9 cellular contexts compared by ENCODE assay signal in genomic region chr1:54402896-54403295, GRCh38. TPM values are rescaled to one million over a fixed set of nuclear protein-coding genes. Genes with fewer than 3 reads are reported as not detected.
DNase-seq lines count a peak whose midpoint lies in the region; ATAC-seq and TF ChIP-seq lines count a peak whose summit lies in the region.
"Had no signal": no experiment of that assay in that cellular context is flagged by ENCODE, and none has a peak within 500 bp of the region (broad histone marks: within the 10 kb centered on the region; RNA-seq: fewer than 3 reads in every experiment).

No MANE protein-coding gene starts in this region.

- H3K4me2 ChIP-seq in DND-41 (ENCODE audit: insufficient read depth, low read length) (peak overlapping the region; percentile 68), Loucy (ENCODE audit: low read depth, low read length, poor library complexity, severe bottlenecking) (peak overlapping the region; percentile 98)

- H3K4me1 ChIP-seq in DND-41 (ENCODE audit: insufficient read depth, low read length) (peaks cover 50% of the 10 kb centered on the region), Loucy (ENCODE audit: insufficient read depth, low read length, poor library complexity, severe bottlenecking) (peaks cover 52% of the 10 kb centered on the region)

- no peaks in the 10 kb centered on the region for H3F3A ChIP-seq in Loucy (ENCODE audit: low read depth)

- peaks cover 17 to 38% of the 10 kb centered on the region in 2 donors for H3K36me3 Mint-ChIP-seq in stimulated activated naive B cell treated with anti-CD40 and anti-IgM and Interleukin-4, amounts not matched to agents 10 μg/mL and 1 μg/mL and 100 μg/mL, for 72 hours

- peak overlapping the region; percentile 77; the same call in 1 of the 2 replicates for H3K9ac ChIP-seq in DND-41 (ENCODE audit: low read depth, low read length)
- H3K9ac ChIP-seq in Loucy (ENCODE audit: low read depth, low read length, poor library complexity, severe bottlenecking), result peak overlapping the region; percentile 71

- H3K4me3 Mint-ChIP-seq in stimulated activated naive B cell treated with anti-CD40 and anti-IgM and Interleukin-4, amounts not matched to agents 10 μg/mL and 1 μg/mL and 100 μg/mL, for 72 hours, result no peak overlapping the region

- H3K79me2 ChIP-seq in DND-41 (ENCODE audit: insufficient read depth, low read length) (peaks cover 85% of the 10 kb centered on the region), Loucy (ENCODE audit: insufficient read depth, low read length) (peaks cover 76% of the 10 kb centered on the region)

- intact Hi-C loops in posterior vena cava (cut with DNase I), result loop anchor here (10.0 kb wide), 3 partner anchors 128 to 278 kb away; no protein-coding TSS in a partner anchor

- H3K27me3 Mint-ChIP-seq in stimulated activated naive B cell treated with anti-CD40 and anti-IgM and Interleukin-4, amounts not matched to agents 10 μg/mL and 1 μg/mL and 100 μg/mL, for 72 hours, result no peaks in the 10 kb centered on the region

- TF ChIP-seq CTCF in DND-41 (IDR thresholded peaks at IDR 0.05; ENCODE audit: borderline replicate concordance, extremely low read depth, low read length, poor library complexity, severe bottlenecking), result no peak
- TF ChIP-seq CTCF in Loucy (conservative IDR thresholded peaks at IDR 0.05; ENCODE audit: low read length), result no peak
- TF ChIP-seq CTCF in epithelial cell of esophagus (IDR thresholded peaks at IDR 0.05; ENCODE audit: insufficient read depth, low read depth, low read length, missing control alignments), result no peak

- no peaks in the 10 kb centered on the region for H3K27me3 ChIP-seq in DND-41 (ENCODE audit: insufficient read depth, low read length, poor library complexity)
- no peaks in the 10 kb centered on the region for H3K27me3 ChIP-seq in Loucy (ENCODE audit: insufficient read depth, low read length, poor library complexity, severe bottlenecking)

- ATAC-seq in DND-41 (ENCODE audit: insufficient read depth, low read depth) (no peak), GM18519 (IDR thresholded peaks at IDR 0.05; ENCODE audit: low FRiP score, unreplicated experiment) (no peak), GM18868 (IDR thresholded peaks at IDR 0.05; ENCODE audit: unreplicated experiment) (no peak)
- ATAC-seq in stimulated activated naive B cell treated with anti-CD40 and anti-IgM and Interleukin-4, amounts not matched to agents 10 μg/mL and 1 μg/mL and 100 μg/mL, for 72 hours (replicated peaks), result no peak

- no peak overlapping the region for H2AFZ ChIP-seq in DND-41 (ENCODE audit: low read depth, low read length)
- H2AFZ ChIP-seq in Loucy (ENCODE audit: low read length), result no peak overlapping the region

- no peaks in the 10 kb centered on the region for H3K9me3 Mint-ChIP-seq in stimulated activated naive B cell treated with anti-CD40 and anti-IgM and Interleukin-4, amounts not matched to agents 10 μg/mL and 1 μg/mL and 100 μg/mL, for 72 hours

- peaks cover 60% of the 10 kb centered on the region for H3K36me3 ChIP-seq in DND-41 (ENCODE audit: insufficient read depth, low read length)
- peaks cover 37% of the 10 kb centered on the region; the same call in 1 of the 2 replicates for H3K36me3 ChIP-seq in Loucy (ENCODE audit: insufficient read depth, low read length)

- peaks cover 61% of the 10 kb centered on the region for H4K20me1 ChIP-seq in DND-41 (ENCODE audit: insufficient read depth, low read length)
- H4K20me1 ChIP-seq in Loucy (ENCODE audit: insufficient read depth, low read length, poor library complexity, severe bottlenecking), result peaks cover 51% of the 10 kb centered on the region

- H3K27ac ChIP-seq in DND-41 (ENCODE audit: low read length), result peak overlapping the region; percentile 23; the same call in 1 of the 2 replicates

- H3K4me3 ChIP-seq in DND-41 (ENCODE audit: low read depth in 1 of 2, low read length in 2 of 2), result peak overlapping the region in 1 of 2 experiments; percentile 75; a peak in 1 of 4 replicates
- H3K4me3 ChIP-seq in Loucy (ENCODE audit: low read length, poor library complexity, severe bottlenecking), result peak overlapping the region; percentile 85
- H3K4me3 ChIP-seq in epithelial cell of esophagus (ENCODE audit: low read length), result no peak overlapping the region

- H3K9me3 ChIP-seq in DND-41 (ENCODE audit: insufficient read depth, low read length, severe bottlenecking) (no peaks in the 10 kb centered on the region), Loucy (ENCODE audit: insufficient read depth, low read depth, low read length) (no peaks in the 10 kb centered on the region)

- DNase-seq in DND-41 (no peak), epithelial cell of esophagus (ENCODE audit: low read depth) (peak; percentile 63), posterior vena cava (ENCODE audit: low spot score) (peak; percentile 48), NCI-H1092 (lab: John Stamatoyannopoulos, UW) (no peak)
- no peak for DNase-seq in stimulated activated naive B cell treated with anti-CD40 and anti-IgM and Interleukin-4, amounts not matched to agents 10 μg/mL and 1 μg/mL and 100 μg/mL, for 72 hours
- DNase-seq: GDM1 had no signal

- peaks cover 39 to 48% of the 10 kb centered on the region in 2 donors for H3K4me1 Mint-ChIP-seq in stimulated activated naive B cell treated with anti-CD40 and anti-IgM and Interleukin-4, amounts not matched to agents 10 μg/mL and 1 μg/mL and 100 μg/mL, for 72 hours

- no peak overlapping the region for H3K27ac Mint-ChIP-seq in stimulated activated naive B cell treated with anti-CD40 and anti-IgM and Interleukin-4, amounts not matched to agents 10 μg/mL and 1 μg/mL and 100 μg/mL, for 72 hours

- H3K9me2 ChIP-seq in Loucy (replicated peaks; ENCODE audit: low read depth, low read length), result no peaks in the 10 kb centered on the region

RNA-seq across cellular contexts. Expression of gene SSBP3, which starts 3.3 kb away (rescaled TPM):
- total RNA-seq in posterior vena cava, result 10 to 100 TPM; 41.8 to 56.1 TPM

Comparison
In these comparisons a context has a peak if more than half of its experiments do, and no peak if none do; other contexts are left out.
1. DNase-seq: peak in epithelial cell of esophagus (single experiment) and posterior vena cava (single experiment); none in DND-41 (single experiment), stimulated activated naive B cell treated with anti-CD40 and anti-IgM and Interleukin-4, amounts not matched to agents 10 μg/mL and 1 μg/mL and 100 μg/mL, for 72 hours (single experiment) and NCI-H1092 (single experiment).